Comparison of ENCODE assay signal across 8 cellular contexts in the genomic region with DNA sequence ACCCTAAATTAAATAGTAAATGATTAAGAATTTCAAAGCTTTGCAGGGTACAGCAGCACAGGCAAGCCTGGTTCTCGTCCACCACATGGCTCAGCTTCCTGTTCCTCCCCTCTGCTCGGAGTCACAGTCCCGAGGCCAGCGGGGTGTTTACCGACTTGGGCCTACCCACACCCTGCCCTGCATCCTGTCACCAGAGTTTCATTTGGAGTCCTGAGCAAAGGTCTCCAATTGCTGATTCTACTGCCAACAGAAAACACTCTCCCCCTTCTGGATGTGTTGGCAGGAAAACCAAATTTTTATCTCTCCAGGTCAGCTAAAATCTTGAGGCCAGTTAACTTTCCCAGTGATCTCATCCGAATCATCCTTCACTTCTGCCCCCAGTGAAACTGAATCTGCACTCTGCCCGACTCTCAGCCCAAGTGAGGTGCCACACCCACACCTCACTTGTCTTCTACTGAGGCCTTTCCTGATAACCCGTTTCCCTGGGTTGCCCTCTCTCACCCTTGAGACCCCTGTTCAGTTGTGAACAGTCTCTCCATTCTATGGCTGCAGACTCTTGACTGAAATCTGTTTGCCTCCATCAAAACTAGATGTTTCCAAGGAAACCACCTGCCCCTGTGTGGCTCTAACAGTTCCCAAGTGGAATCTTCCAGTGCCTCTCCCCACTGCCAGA.
DNase-seq lines count a peak whose midpoint lies in the region; ATAC-seq, FAIRE-seq and TF ChIP-seq lines count a peak whose summit lies in the region.

No MANE protein-coding gene starts in this region.

- H3K36me3 ChIP-seq in GM23338 (ENCODE audit: insufficient read depth), result no peaks in the 10 kb centered on the region
- no peaks in the 10 kb centered on the region for H3K36me3 ChIP-seq in small intestine (ENCODE audit: control insufficient read depth in 2 of 2, insufficient read depth in 2 of 2, low read length in 2 of 2)

- peaks cover 18% of the 10 kb centered on the region for H3K4me1 Mint-ChIP-seq in GM23338

- H4K20me1 ChIP-seq in GM23338 (replicated peaks; ENCODE audit: insufficient read depth), result no peaks in the 10 kb centered on the region

- 2 to 9% (median 4%) methylated on average over 8 of the region's 8 CpGs for WGBS in small intestine, 3 donors

- no peak for FAIRE-seq in small intestine (lab: Jason Lieb, UNC)

- ATAC-seq in GM23338, result no peak

- TF ChIP-seq CTCF in GM23338 (conservative IDR thresholded peaks at IDR 0.05; ENCODE audit: low read depth in 2 of 2) (no peak), fibroblast of pulmonary artery (IDR thresholded peaks at IDR 0.05; ENCODE audit: low read length, missing control alignments) (no peak)

- H3K9me3 ChIP-seq in small intestine (ENCODE audit: control insufficient read depth, low read depth), result no peaks in the 10 kb centered on the region

- no peaks in the 10 kb centered on the region for H3K9me3 Mint-ChIP-seq in GM23338

- H3K4me1 ChIP-seq in GM23338 (ENCODE audit: insufficient read depth) (peaks cover 4% of the 10 kb centered on the region; the same call in 1 of the 2 replicates), small intestine (ENCODE audit: control insufficient read depth in 2 of 2, insufficient read depth in 1 of 2, low read depth in 1 of 2, low read length in 1 of 2) (peaks cover 19 to 21% of the 10 kb centered on the region in 2 donors)

- H3K79me2 ChIP-seq in GM23338 (replicated peaks; ENCODE audit: insufficient read depth), result no peaks in the 10 kb centered on the region

- H3K9me2 ChIP-seq in GM23338 (ENCODE audit: insufficient read depth), result peaks cover 4% of the 10 kb centered on the region; the same call in 1 of the 2 replicates

- H3K27ac ChIP-seq in GM23338 (ENCODE audit: low read depth) (no peak overlapping the region), small intestine (ENCODE audit: low read depth in 1 of 2, low read length in 1 of 2) (peak overlapping the region; percentile 94 to 96)

- no peaks in the 10 kb centered on the region for H3K27me3 Mint-ChIP-seq in GM23338 (ENCODE audit: insufficient read depth, low read depth, poor library complexity)

- DNase-seq in GM04504 (ENCODE audit: low read depth) (peak; percentile 69), GM23338 (ENCODE audit: low spot score) (no peak), MV-4-11 (lab: John Stamatoyannopoulos, UW) (peak; percentile 68), activated T-cell treated with anti-CD3 and anti-CD28 coated beads for 4 hours (peak; percentile 33), fibroblast of pulmonary artery (ENCODE audit: low read depth) (peak; percentile 82), small intestine (peak; percentile 97), mesenteric fat pad (ENCODE audit: low spot score) (no peak), NCI-H128 (lab: John Stamatoyannopoulos, UW; ENCODE audit: unreplicated experiment) (no peak)

- no peaks in the 10 kb centered on the region for H3F3A ChIP-seq in GM23338 (replicated peaks; ENCODE audit: low read depth)

- H3K4me2 ChIP-seq in GM23338, result no peak overlapping the region

- no peaks in the 10 kb centered on the region for H3K27me3 ChIP-seq in GM23338 (ENCODE audit: insufficient read depth)
- no peaks in the 10 kb centered on the region for H3K27me3 ChIP-seq in small intestine (ENCODE audit: control insufficient read depth in 2 of 2, insufficient read depth in 2 of 2, low read length in 2 of 2)

- no peak overlapping the region for H3K4me3 Mint-ChIP-seq in GM23338

- H3K4me3 ChIP-seq in GM23338, result no peak overlapping the region
- no peak overlapping the region for H3K4me3 ChIP-seq in fibroblast of pulmonary artery (replicated peaks; ENCODE audit: low read depth, low read length)
- H3K4me3 ChIP-seq in small intestine (ENCODE audit: low read depth in 1 of 2, low read length in 2 of 2), result no peak overlapping the region

- peak overlapping the region; percentile 93 for H2AFZ ChIP-seq in GM23338

- H3K36me3 Mint-ChIP-seq in GM23338 (ENCODE audit: low read depth), result no peaks in the 10 kb centered on the region

- no peak overlapping the region for H3K27ac Mint-ChIP-seq in GM23338

TF ChIP-seq in GM23338, 12 proteins besides CTCF, POLR2A, EP300 and RAD21:
- TF ChIP-seq ZNF331 (CRISPR knock-in tag; IDR thresholded peaks at IDR 0.05; ENCODE audit: low read depth) (no peak), CREB1 (CRISPR knock-in tag; IDR thresholded peaks at IDR 0.05; ENCODE audit: low read depth) (no peak), NANOG (IDR thresholded peaks at IDR 0.05; ENCODE audit: borderline replicate concordance) (no peak), POLR2AphosphoS5 (IDR thresholded peaks at IDR 0.05; ENCODE audit: low read depth) (no peak), JUNB (IDR thresholded peaks at IDR 0.05; ENCODE audit: unreplicated experiment) (no peak), ZNF114 (CRISPR knock-in tag; IDR thresholded peaks at IDR 0.05) (no peak), EZH2phosphoT487 (IDR thresholded peaks at IDR 0.05; ENCODE audit: unreplicated experiment) (no peak), STAT1 (IDR thresholded peaks at IDR 0.05; ENCODE audit: unreplicated experiment) (no peak)
- TF ChIP-seq, protein P1, sequence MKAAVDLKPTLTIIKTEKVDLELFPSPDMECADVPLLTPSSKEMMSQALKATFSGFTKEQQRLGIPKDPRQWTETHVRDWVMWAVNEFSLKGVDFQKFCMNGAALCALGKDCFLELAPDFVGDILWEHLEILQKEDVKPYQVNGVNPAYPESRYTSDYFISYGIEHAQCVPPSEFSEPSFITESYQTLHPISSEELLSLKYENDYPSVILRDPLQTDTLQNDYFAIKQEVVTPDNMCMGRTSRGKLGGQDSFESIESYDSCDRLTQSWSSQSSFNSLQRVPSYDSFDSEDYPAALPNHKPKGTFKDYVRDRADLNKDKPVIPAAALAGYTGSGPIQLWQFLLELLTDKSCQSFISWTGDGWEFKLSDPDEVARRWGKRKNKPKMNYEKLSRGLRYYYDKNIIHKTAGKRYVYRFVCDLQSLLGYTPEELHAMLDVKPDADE (IDR thresholded peaks at IDR 0.05), result no peak
- TF ChIP-seq, protein P2, sequence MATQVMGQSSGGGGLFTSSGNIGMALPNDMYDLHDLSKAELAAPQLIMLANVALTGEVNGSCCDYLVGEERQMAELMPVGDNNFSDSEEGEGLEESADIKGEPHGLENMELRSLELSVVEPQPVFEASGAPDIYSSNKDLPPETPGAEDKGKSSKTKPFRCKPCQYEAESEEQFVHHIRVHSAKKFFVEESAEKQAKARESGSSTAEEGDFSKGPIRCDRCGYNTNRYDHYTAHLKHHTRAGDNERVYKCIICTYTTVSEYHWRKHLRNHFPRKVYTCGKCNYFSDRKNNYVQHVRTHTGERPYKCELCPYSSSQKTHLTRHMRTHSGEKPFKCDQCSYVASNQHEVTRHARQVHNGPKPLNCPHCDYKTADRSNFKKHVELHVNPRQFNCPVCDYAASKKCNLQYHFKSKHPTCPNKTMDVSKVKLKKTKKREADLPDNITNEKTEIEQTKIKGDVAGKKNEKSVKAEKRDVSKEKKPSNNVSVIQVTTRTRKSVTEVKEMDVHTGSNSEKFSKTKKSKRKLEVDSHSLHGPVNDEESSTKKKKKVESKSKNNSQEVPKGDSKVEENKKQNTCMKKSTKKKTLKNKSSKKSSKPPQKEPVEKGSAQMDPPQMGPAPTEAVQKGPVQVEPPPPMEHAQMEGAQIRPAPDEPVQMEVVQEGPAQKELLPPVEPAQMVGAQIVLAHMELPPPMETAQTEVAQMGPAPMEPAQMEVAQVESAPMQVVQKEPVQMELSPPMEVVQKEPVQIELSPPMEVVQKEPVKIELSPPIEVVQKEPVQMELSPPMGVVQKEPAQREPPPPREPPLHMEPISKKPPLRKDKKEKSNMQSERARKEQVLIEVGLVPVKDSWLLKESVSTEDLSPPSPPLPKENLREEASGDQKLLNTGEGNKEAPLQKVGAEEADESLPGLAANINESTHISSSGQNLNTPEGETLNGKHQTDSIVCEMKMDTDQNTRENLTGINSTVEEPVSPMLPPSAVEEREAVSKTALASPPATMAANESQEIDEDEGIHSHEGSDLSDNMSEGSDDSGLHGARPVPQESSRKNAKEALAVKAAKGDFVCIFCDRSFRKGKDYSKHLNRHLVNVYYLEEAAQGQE (IDR thresholded peaks at IDR 0.05; ENCODE audit: unreplicated experiment), result no peak

Comparison
In these comparisons a context has a peak if more than half of its experiments do, and no peak if none do; other contexts are left out.
1. DNase-seq: peak in GM04504 (single experiment), MV-4-11 (single experiment), activated T-cell treated with anti-CD3 and anti-CD28 coated beads for 4 hours (single experiment), fibroblast of pulmonary artery (single experiment) and small intestine (single experiment); none in GM23338 (single experiment), mesenteric fat pad (single experiment) and NCI-H128 (single experiment).